Comparison of ENCODE assay signal across 20 cellular contexts in the genomic region with DNA sequence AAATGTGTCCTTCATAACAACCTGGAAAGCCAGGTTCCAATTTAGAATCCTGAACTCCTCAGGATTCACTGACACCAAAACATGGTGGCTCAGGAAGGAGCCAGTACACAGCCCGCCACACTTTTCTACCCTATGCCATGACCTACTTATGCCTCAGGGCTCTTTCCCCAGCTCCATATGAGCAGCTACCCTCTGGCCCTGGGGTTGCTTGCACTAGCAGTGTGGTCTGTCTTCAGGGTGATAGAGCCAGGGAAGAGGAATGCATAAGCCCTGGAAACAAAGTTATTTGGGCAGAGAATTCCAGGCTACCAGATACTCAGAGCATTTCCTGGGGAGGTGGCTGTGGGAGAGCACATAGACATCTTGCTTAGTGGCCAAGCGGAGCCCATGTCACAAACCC. TPM values are rescaled to one million over a fixed set of nuclear protein-coding genes. Genes with fewer than 3 reads are reported as not detected.
DNase-seq lines count a peak whose midpoint lies in the region; ATAC-seq and TF ChIP-seq lines count a peak whose summit lies in the region.
"Had no signal": no experiment of that assay in that cellular context is flagged by ENCODE, and none has a peak within 500 bp of the region (broad histone marks: within the 10 kb centered on the region; RNA-seq: fewer than 3 reads in every experiment).

No MANE protein-coding gene starts in this region.

- H3K4me1 Mint-ChIP-seq in chondrocyte (ENCODE audit: low read depth) = peaks cover 9% of the 10 kb centered on the region
- peaks cover 6% of the 10 kb centered on the region for H3K4me1 Mint-ChIP-seq in nephron progenitor cell
- no peaks in the 10 kb centered on the region for H3K4me1 Mint-ChIP-seq in immature natural killer cell
- H3K4me1 Mint-ChIP-seq in T-helper 17 cell = no peaks in the 10 kb centered on the region
- H3K4me1 Mint-ChIP-seq: CD8-positive, alpha-beta memory T cell had no signal

- H3K4me3 Mint-ChIP-seq in chondrocyte (ENCODE audit: unreplicated experiment) = no peak overlapping the region
- H3K4me3 Mint-ChIP-seq in nephron progenitor cell = no peak overlapping the region
- H3K4me3 Mint-ChIP-seq in immature natural killer cell = no peak overlapping the region
- no peak overlapping the region for H3K4me3 Mint-ChIP-seq in T-helper 17 cell
- H3K4me3 Mint-ChIP-seq: CD4-positive, CD25-positive, alpha-beta regulatory T cell; CD8-positive, alpha-beta memory T cell had no signal

- DNase-seq in ELF-1 (ENCODE audit: low read depth, low spot score) (peak; percentile 57), chondrocyte (ENCODE audit: low spot score) (no peak), nephron progenitor cell (no peak), G401 (ENCODE audit: low spot score) (no peak), immature natural killer cell (no peak), T-helper 17 cell (no peak)
- DNase-seq: BE2C; C1 segment of cervical spinal cord; CD4-positive, CD25-positive, alpha-beta regulatory T cell; CD8-positive, alpha-beta memory T cell; COR-L47; DMS 273 treated with DMSO at 0.1 percent for 48 hours; DMS53; DND-41; GF-D8; GM23248; HCEC 1CT had no signal

- TF ChIP-seq CTCF in chondrocyte (IDR thresholded peaks at IDR 0.05) (no peak), nephron progenitor cell (IDR thresholded peaks at IDR 0.05) (no peak)

- H3K9me3 Mint-ChIP-seq in chondrocyte (ENCODE audit: low read depth) (peaks cover 5% of the 10 kb centered on the region), nephron progenitor cell (peaks cover 7% of the 10 kb centered on the region), immature natural killer cell (no peaks in the 10 kb centered on the region)
- H3K9me3 Mint-ChIP-seq: CD4-positive, CD25-positive, alpha-beta regulatory T cell had no signal

- H3K9me3 ChIP-seq in T-helper 17 cell (ENCODE audit: control insufficient read depth, low read length, poor library complexity, severe bottlenecking) = no peaks in the 10 kb centered on the region
- H3K9me3 ChIP-seq: BE2C had no signal

- ATAC-seq in HG02610 (IDR thresholded peaks at IDR 0.05; ENCODE audit: unreplicated experiment) = no peak
- ATAC-seq in T-helper 17 cell = no peak
- ATAC-seq: K562 had no signal

- H3K27ac Mint-ChIP-seq in chondrocyte (ENCODE audit: unreplicated experiment) (peak overlapping the region; percentile 2), nephron progenitor cell (peak overlapping the region; percentile 60), immature natural killer cell (no peak overlapping the region), T-helper 17 cell (no peak overlapping the region)
- H3K27ac Mint-ChIP-seq: CD4-positive, CD25-positive, alpha-beta regulatory T cell had no signal

- H3K36me3 Mint-ChIP-seq in chondrocyte (ENCODE audit: low read depth) (peaks cover 2% of the 10 kb centered on the region), nephron progenitor cell (ENCODE audit: low read depth) (peaks cover 5% of the 10 kb centered on the region), immature natural killer cell (peaks cover 0 to 5% (median 3%) of the 10 kb centered on the region in 3 donors), T-helper 17 cell (ENCODE audit: low read depth) (peaks cover 2% of the 10 kb centered on the region)

- in situ Hi-C loops in G401 (cut with HindIII; ENCODE audit: low sequenced_read_pairs) = no loop called here

- H3K27me3 Mint-ChIP-seq in chondrocyte (ENCODE audit: low read depth) = no peaks in the 10 kb centered on the region
- H3K27me3 Mint-ChIP-seq in nephron progenitor cell (ENCODE audit: low read depth, poor library complexity) = peaks cover 2% of the 10 kb centered on the region
- peaks cover 0 to 8% (median 0%) of the 10 kb centered on the region in 3 donors for H3K27me3 Mint-ChIP-seq in immature natural killer cell (ENCODE audit: low read depth in 3 of 3)
- no peaks in the 10 kb centered on the region for H3K27me3 Mint-ChIP-seq in T-helper 17 cell
- H3K27me3 Mint-ChIP-seq: CD4-positive, CD25-positive, alpha-beta regulatory T cell had no signal

RNA-seq across cellular contexts. Expression of gene ECM2, which starts 15.0 kb away (rescaled TPM):
- total RNA-seq in chondrocyte (31.7 to 39.6 TPM (median 34.2 TPM) in 3 replicates), T-helper 17 cell (not detected)
- total RNA-seq in G401 (2014; rRNA removed; shearing (Covaris generic)) = not detected in 2 replicates
- under 1 TPM in 1 of 3 donors, not detected in 2; 0.16 TPM for polyA plus RNA-seq in immature natural killer cell
- total RNA-seq: A172; CD4-positive, CD25-positive, alpha-beta regulatory T cell; CD8-positive, alpha-beta memory T cell; K562 had no signal
- polyA plus RNA-seq: CD4-positive, CD25-positive, alpha-beta regulatory T cell; CD8-positive, alpha-beta memory T cell had no signal

Comparison
In these comparisons a context has a peak if more than half of its experiments do, and no peak if none do; other contexts are left out.
1. H3K27ac Mint-ChIP-seq: peak in chondrocyte (single experiment) and nephron progenitor cell (single experiment); none in immature natural killer cell (0 of 6) and T-helper 17 cell (single experiment).
2. RNA of gene ECM2, which starts 15.0 kb away (total RNA-seq): 31.7 to 39.6 TPM in chondrocyte; not detected in G401 and not detected in T-helper 17 cell; every median in the first group is over 10 times any median in the second.